In genomic region chr3:9113040-9113439, GRCh38 we compare ENCODE assay signal across 22 cellular contexts.
DNase-seq lines count a peak whose midpoint lies in the region; ATAC-seq, FAIRE-seq and TF ChIP-seq lines count a peak whose summit lies in the region.
"Had no signal": no experiment of that assay in that cellular context is flagged by ENCODE, and none has a peak within 500 bp of the region (broad histone marks: within the 10 kb centered on the region; RNA-seq: fewer than 3 reads in every experiment).

No MANE protein-coding gene starts in this region.

- H3K9me3 ChIP-seq in keratinocyte (ENCODE audit: control insufficient read depth, low read depth, low read length), result no peaks in the 10 kb centered on the region
- H3K9me3 ChIP-seq: A549 had no signal

- no peaks in the 10 kb centered on the region for H3K79me2 ChIP-seq in keratinocyte (ENCODE audit: control insufficient read depth, insufficient read depth, low read length)

- H3K27me3 ChIP-seq in dorsolateral prefrontal cortex (no peaks in the 10 kb centered on the region), keratinocyte (ENCODE audit: control insufficient read depth, extremely low read depth, insufficient read depth, low read length) (no peaks in the 10 kb centered on the region)

- H3K36me3 ChIP-seq in keratinocyte (ENCODE audit: control insufficient read depth in 2 of 2, extremely low read depth in 1 of 2, insufficient read depth in 2 of 2, low read length in 2 of 2), result peaks cover 0 to 3% of the 10 kb centered on the region in 2 experiments

- no peak overlapping the region for H3K4me3 ChIP-seq in dorsolateral prefrontal cortex
- H3K4me3 ChIP-seq in keratinocyte (ENCODE audit: control insufficient read depth in 2 of 3, extremely low read depth in 1 of 3, insufficient read depth in 2 of 3, low read depth in 1 of 3, low read length in 3 of 3), result no peak overlapping the region
- H3K4me3 ChIP-seq: A549, GM23248 had no signal

- TF ChIP-seq CTCF in dorsolateral prefrontal cortex (IDR thresholded peaks at IDR 0.05 in 54 of 56, conservative IDR thresholded peaks at IDR 0.05 in 2 of 56; ENCODE audit: low read depth in 1 of 56, partially characterized antibody in 56 of 56) (no peak), keratinocyte (optimal IDR thresholded peaks at IDR 0.05 in 1 of 3, IDR thresholded peaks at IDR 0.05 in 1 of 3, conservative IDR thresholded peaks at IDR 0.05 in 1 of 3; ENCODE audit: extremely low read depth in 1 of 3, insufficient read depth in 2 of 3, low read length in 3 of 3) (no peak)

- peak overlapping the region; percentile 88 for H3K27ac ChIP-seq in angular gyrus (ENCODE audit: low read depth, low read length)
- H3K27ac ChIP-seq in dorsolateral prefrontal cortex, result peak overlapping the region in 30 of 59 donors; percentile 25 to 94 (median 83)
- no peak overlapping the region for H3K27ac ChIP-seq in keratinocyte (ENCODE audit: control insufficient read depth, insufficient read depth, low read length)
- H3K27ac ChIP-seq in temporal lobe (ENCODE audit: low read depth, low read length), result peak overlapping the region; percentile 76
- H3K27ac ChIP-seq: A549, GM23248 had no signal

- intact Hi-C loops in dorsolateral prefrontal cortex (cut with DNase I), result no loop called here

- H3K9ac ChIP-seq in keratinocyte (ENCODE audit: control insufficient read depth, extremely low read depth, insufficient read depth, low read length), result no peak overlapping the region
- H3K9ac ChIP-seq: GM23248 had no signal

- peak; percentile 61 for FAIRE-seq in keratinocyte (lab: Jason Lieb, UNC)
- FAIRE-seq: A549, G401.6, GM12892 had no signal

- H3K4me1 ChIP-seq in keratinocyte (ENCODE audit: control insufficient read depth, extremely low read depth, insufficient read depth, low read length), result no peaks in the 10 kb centered on the region
- H3K4me1 ChIP-seq: A549 had no signal

- H4K20me1 ChIP-seq in keratinocyte (ENCODE audit: control insufficient read depth, extremely low read depth, insufficient read depth, low read length), result no peaks in the 10 kb centered on the region

- no peaks in the 10 kb centered on the region for H3K9me1 ChIP-seq in keratinocyte (ENCODE audit: control insufficient read depth, extremely low read depth, insufficient read depth, low read length)

- no peak for DNase-seq in dorsolateral prefrontal cortex
- no peak for DNase-seq in keratinocyte (ENCODE audit: low read depth, low spot score)
- DNase-seq in G401 (ENCODE audit: low spot score), result no peak
- no peak for DNase-seq in ACHN
- DNase-seq: 8988T; C1 segment of cervical spinal cord; Calu3; CD4-positive, alpha-beta memory T cell; COR-L47; DMS53; DMS79 treated with DMSO at 0.1 percent for 48 hours; GM23248; H9; HFFc6 had no signal

- in situ Hi-C loops in G401 (cut with HindIII; ENCODE audit: low sequenced_read_pairs), result no loop called here
- in situ Hi-C loops in ACHN (cut with HindIII; ENCODE audit: low pct_ligation_motif_present, low pct_unique_long_range_greater_than_20kb, low sequenced_read_pairs), result no loop called here

- dilution Hi-C loops in keratinocyte (cut with MboI; ENCODE audit: extremely low pct_ligation_motif_present, low sequenced_read_pairs), result no loop called here

- ATAC-seq in HG03460 (IDR thresholded peaks at IDR 0.05; ENCODE audit: unreplicated experiment) (no peak), HG03354 (IDR thresholded peaks at IDR 0.05; ENCODE audit: poor library complexity, severe bottlenecking, unreplicated experiment) (no peak)
- ATAC-seq: A549, HCT116 had no signal

- no peak overlapping the region for H3K4me2 ChIP-seq in keratinocyte (ENCODE audit: control insufficient read depth, extremely low read depth, insufficient read depth, low read depth, low read length)
- H3K4me2 ChIP-seq: A549 had no signal

- no peak overlapping the region for H2AFZ ChIP-seq in keratinocyte (ENCODE audit: control insufficient read depth, low read length)
- H2AFZ ChIP-seq: GM23248 had no signal
